Comparison of ENCODE assay signal across 2 cellular contexts in the genomic region with DNA sequence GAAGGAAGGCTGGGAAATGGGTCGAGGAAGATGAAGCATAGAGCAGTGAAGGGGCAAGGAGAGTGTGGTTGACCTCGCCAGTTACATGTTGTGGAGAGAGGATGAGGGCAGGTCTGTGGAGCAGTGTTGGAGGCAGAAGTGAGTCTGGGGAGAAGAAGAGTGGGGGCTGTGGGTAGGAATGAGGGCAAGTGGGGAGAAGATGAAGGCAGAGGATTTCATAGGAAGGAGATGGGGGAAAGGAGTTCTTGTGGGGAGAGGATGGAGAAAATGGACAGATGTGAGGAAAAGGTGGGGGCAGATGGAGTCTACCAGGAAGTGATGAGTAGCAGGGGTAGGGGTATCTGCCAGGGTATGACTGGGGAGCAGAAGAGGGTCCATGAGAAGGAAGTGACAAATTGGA.
TF ChIP-seq lines count a peak whose summit lies in the region.

No MANE protein-coding gene starts in this region.

TF ChIP-seq in HEK293, 187 proteins besides CTCF, POLR2A, EP300 and RAD21:
- no peak for TF ChIP-seq ZNF677 (tag by site-specific recombination; IDR thresholded peaks at IDR 0.05)
- TF ChIP-seq PRDM1 (tag by site-specific recombination; IDR thresholded peaks at IDR 0.05): peak; percentile 62

TF ChIP-seq in K562, 482 proteins besides CTCF, POLR2A, EP300 and RAD21:
- TF ChIP-seq, protein P1, sequence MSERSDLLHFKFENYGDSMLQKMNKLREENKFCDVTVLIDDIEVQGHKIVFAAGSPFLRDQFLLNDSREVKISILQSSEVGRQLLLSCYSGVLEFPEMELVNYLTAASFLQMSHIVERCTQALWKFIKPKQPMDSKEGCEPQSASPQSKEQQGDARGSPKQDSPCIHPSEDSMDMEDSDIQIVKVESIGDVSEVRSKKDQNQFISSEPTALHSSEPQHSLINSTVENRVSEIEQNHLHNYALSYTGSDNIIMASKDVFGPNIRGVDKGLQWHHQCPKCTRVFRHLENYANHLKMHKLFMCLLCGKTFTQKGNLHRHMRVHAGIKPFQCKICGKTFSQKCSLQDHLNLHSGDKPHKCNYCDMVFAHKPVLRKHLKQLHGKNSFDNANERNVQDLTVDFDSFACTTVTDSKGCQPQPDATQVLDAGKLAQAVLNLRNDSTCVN (CRISPR knock-in tag; IDR thresholded peaks at IDR 0.05): peak; percentile 46; the same call in 1 of the 2 replicates
- peak; percentile 64; the same call in 1 of the 2 replicates for TF ChIP-seq OTX1 (CRISPR knock-in tag; IDR thresholded peaks at IDR 0.05)
- TF ChIP-seq, protein P2, sequence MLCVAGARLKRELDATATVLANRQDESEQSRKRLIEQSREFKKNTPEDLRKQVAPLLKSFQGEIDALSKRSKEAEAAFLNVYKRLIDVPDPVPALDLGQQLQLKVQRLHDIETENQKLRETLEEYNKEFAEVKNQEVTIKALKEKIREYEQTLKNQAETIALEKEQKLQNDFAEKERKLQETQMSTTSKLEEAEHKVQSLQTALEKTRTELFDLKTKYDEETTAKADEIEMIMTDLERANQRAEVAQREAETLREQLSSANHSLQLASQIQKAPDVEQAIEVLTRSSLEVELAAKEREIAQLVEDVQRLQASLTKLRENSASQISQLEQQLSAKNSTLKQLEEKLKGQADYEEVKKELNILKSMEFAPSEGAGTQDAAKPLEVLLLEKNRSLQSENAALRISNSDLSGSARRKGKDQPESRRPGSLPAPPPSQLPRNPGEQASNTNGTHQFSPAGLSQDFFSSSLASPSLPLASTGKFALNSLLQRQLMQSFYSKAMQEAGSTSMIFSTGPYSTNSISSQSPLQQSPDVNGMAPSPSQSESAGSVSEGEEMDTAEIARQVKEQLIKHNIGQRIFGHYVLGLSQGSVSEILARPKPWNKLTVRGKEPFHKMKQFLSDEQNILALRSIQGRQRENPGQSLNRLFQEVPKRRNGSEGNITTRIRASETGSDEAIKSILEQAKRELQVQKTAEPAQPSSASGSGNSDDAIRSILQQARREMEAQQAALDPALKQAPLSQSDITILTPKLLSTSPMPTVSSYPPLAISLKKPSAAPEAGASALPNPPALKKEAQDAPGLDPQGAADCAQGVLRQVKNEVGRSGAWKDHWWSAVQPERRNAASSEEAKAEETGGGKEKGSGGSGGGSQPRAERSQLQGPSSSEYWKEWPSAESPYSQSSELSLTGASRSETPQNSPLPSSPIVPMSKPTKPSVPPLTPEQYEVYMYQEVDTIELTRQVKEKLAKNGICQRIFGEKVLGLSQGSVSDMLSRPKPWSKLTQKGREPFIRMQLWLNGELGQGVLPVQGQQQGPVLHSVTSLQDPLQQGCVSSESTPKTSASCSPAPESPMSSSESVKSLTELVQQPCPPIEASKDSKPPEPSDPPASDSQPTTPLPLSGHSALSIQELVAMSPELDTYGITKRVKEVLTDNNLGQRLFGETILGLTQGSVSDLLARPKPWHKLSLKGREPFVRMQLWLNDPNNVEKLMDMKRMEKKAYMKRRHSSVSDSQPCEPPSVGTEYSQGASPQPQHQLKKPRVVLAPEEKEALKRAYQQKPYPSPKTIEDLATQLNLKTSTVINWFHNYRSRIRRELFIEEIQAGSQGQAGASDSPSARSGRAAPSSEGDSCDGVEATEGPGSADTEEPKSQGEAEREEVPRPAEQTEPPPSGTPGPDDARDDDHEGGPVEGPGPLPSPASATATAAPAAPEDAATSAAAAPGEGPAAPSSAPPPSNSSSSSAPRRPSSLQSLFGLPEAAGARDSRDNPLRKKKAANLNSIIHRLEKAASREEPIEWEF (CRISPR knock-in tag; IDR thresholded peaks at IDR 0.05): no peak
